Comparison of ENCODE assay signal across 11 cellular contexts in the genomic region with DNA sequence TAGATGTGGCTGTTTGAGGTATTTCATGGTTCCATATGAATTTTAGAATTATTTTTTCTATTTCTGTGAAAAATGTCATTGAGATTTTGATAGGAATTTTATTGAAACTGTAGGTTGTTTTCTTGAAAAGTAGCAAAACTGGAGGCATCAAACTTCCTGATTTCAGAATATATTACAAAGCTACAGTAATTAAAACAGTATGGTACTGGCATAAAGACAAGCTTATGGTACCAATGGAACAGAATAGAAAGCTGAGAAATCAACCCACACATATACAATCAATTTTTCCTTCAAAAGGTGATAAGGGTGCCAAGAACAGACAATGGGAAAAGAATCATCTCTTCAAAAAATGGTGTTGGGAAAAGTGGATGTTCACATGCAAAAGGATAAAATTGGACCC.
"Had no signal": no experiment of that assay in that cellular context is flagged by ENCODE, and none has a peak within 500 bp of the region (broad histone marks: within the 10 kb centered on the region; RNA-seq: fewer than 3 reads in every experiment).

No MANE protein-coding gene starts in this region.

- FAIRE-seq: H1, H54 had no signal

- H3K27ac ChIP-seq: GM23248 had no signal

- H3K9ac ChIP-seq: GM23248 had no signal

- H3K36me3 ChIP-seq: HAP-1 had no signal

- H3K9me3 ChIP-seq: HAP-1 had no signal

- DNase-seq: GM23248, GOT3, H7, H9, HCEC 1CT, HFFc6 had no signal

- ATAC-seq: GM23338, HCT116 had no signal

- H3K4me3 ChIP-seq: GM23248, GM23338, HAP-1 had no signal

- H3K4me1 ChIP-seq: HAP-1 had no signal

- H2AFZ ChIP-seq: GM23248, GM23338 had no signal

- H3K4me2 ChIP-seq: GM23338 had no signal
